Comparison of ENCODE assay signal across 25 cellular contexts in genomic region chr19:29410974-29411615, GRCh38.
DNase-seq lines count a peak whose midpoint lies in the region; ATAC-seq lines count a peak whose summit lies in the region.
"Had no signal": no experiment of that assay in that cellular context is flagged by ENCODE, and none has a peak within 500 bp of the region (broad histone marks: within the 10 kb centered on the region; RNA-seq: fewer than 3 reads in every experiment).

No MANE protein-coding gene starts in this region.

- no peaks in the 10 kb centered on the region for H3K4me1 Mint-ChIP-seq in activated naive CD4-positive, alpha-beta T cell treated with anti-CD3 and anti-CD28 coated beads, Interleukin-2, amount 10 ng/mL, durations not matched to agents 7 days and 5 days
- no peaks in the 10 kb centered on the region for H3K4me1 Mint-ChIP-seq in activated CD8-positive, alpha-beta T cell treated with anti-CD3 and anti-CD28 coated beads, Interleukin-2, amount 10 ng/mL, durations not matched to agents 7 days and 5 days (ENCODE audit: low read depth)
- H3K4me1 Mint-ChIP-seq: neural crest cell; stimulated activated naive CD8-positive, alpha-beta T cell treated with anti-CD3 and anti-CD28 coated beads, Interleukin-15, amount 100 ng/mL, for 72 hours had no signal

- H3K36me3 Mint-ChIP-seq in activated naive CD4-positive, alpha-beta T cell treated with anti-CD3 and anti-CD28 coated beads, Interleukin-2, amount 10 ng/mL, durations not matched to agents 7 days and 5 days, result no peaks in the 10 kb centered on the region
- H3K36me3 Mint-ChIP-seq in activated CD8-positive, alpha-beta T cell treated with anti-CD3 and anti-CD28 coated beads, Interleukin-2, amount 10 ng/mL, durations not matched to agents 7 days and 5 days (ENCODE audit: low read depth), result no peaks in the 10 kb centered on the region

- H3K9me3 Mint-ChIP-seq in activated naive CD4-positive, alpha-beta T cell treated with anti-CD3 and anti-CD28 coated beads, Interleukin-2, amount 10 ng/mL, durations not matched to agents 7 days and 5 days, result no peaks in the 10 kb centered on the region
- H3K9me3 Mint-ChIP-seq in activated CD8-positive, alpha-beta T cell treated with anti-CD3 and anti-CD28 coated beads, Interleukin-2, amount 10 ng/mL, durations not matched to agents 7 days and 5 days (ENCODE audit: insufficient read depth), result no peaks in the 10 kb centered on the region
- H3K9me3 Mint-ChIP-seq: activated CD8-positive, alpha-beta T cell treated with anti-CD3 and anti-CD28 coated beads for 36 hours; dendritic cell treated with granulocyte-macrophage colony-stimulating factor and Interleukin-4, amounts not matched to agents 40 ng/mL and 50 ng/mL, for 4 days; neural crest cell; stimulated activated naive CD8-positive, alpha-beta T cell treated with anti-CD3 and anti-CD28 coated beads, Interleukin-15, amount 100 ng/mL, for 72 hours had no signal

- H3K27me3 Mint-ChIP-seq in activated naive CD4-positive, alpha-beta T cell treated with anti-CD3 and anti-CD28 coated beads, Interleukin-2, amount 10 ng/mL, durations not matched to agents 7 days and 5 days, result peaks cover 11% of the 10 kb centered on the region
- no peaks in the 10 kb centered on the region for H3K27me3 Mint-ChIP-seq in activated CD8-positive, alpha-beta T cell treated with anti-CD3 and anti-CD28 coated beads, Interleukin-2, amount 10 ng/mL, durations not matched to agents 7 days and 5 days (ENCODE audit: low read depth)
- H3K27me3 Mint-ChIP-seq: activated CD8-positive, alpha-beta T cell treated with anti-CD3 and anti-CD28 coated beads for 36 hours had no signal

- CTCF ChIA-PET in activated naive CD4-positive, alpha-beta T cell treated with anti-CD3 and anti-CD28 coated beads, Interleukin-2, amount 10 ng/mL, durations not matched to agents 7 days and 5 days (lab: Charles Lee), result no interaction called here
- CTCF ChIA-PET in activated CD8-positive, alpha-beta T cell treated with anti-CD3 and anti-CD28 coated beads, Interleukin-2, amount 10 ng/mL, durations not matched to agents 7 days and 5 days (lab: Charles Lee), result no interaction called here

- no peak overlapping the region for H3K27ac Mint-ChIP-seq in activated naive CD4-positive, alpha-beta T cell treated with anti-CD3 and anti-CD28 coated beads, Interleukin-2, amount 10 ng/mL, durations not matched to agents 7 days and 5 days
- no peak overlapping the region for H3K27ac Mint-ChIP-seq in activated CD8-positive, alpha-beta T cell treated with anti-CD3 and anti-CD28 coated beads, Interleukin-2, amount 10 ng/mL, durations not matched to agents 7 days and 5 days
- H3K27ac Mint-ChIP-seq: activated CD8-positive, alpha-beta T cell treated with anti-CD3 and anti-CD28 coated beads for 36 hours; dendritic cell treated with granulocyte-macrophage colony-stimulating factor and Interleukin-4, amounts not matched to agents 40 ng/mL and 50 ng/mL, for 4 days; stimulated activated naive CD8-positive, alpha-beta T cell treated with anti-CD3 and anti-CD28 coated beads, Interleukin-15, amount 100 ng/mL, for 72 hours had no signal

- no peak for ATAC-seq in activated CD8-positive, alpha-beta T cell treated with anti-CD3 and anti-CD28 coated beads, Interleukin-2, amount 10 ng/mL, durations not matched to agents 7 days and 5 days
- no peak for ATAC-seq in GM21619 (IDR thresholded peaks at IDR 0.05; ENCODE audit: unreplicated experiment)
- ATAC-seq: activated CD8-positive, alpha-beta T cell treated with anti-CD3 and anti-CD28 coated beads for 36 hours; stimulated activated naive CD8-positive, alpha-beta T cell treated with anti-CD3 and anti-CD28 coated beads, Interleukin-15, amount 100 ng/mL, for 72 hours; upper lobe of right lung had no signal

- H3K4me3 Mint-ChIP-seq in activated naive CD4-positive, alpha-beta T cell treated with anti-CD3 and anti-CD28 coated beads, Interleukin-2, amount 10 ng/mL, durations not matched to agents 7 days and 5 days, result no peak overlapping the region
- no peak overlapping the region for H3K4me3 Mint-ChIP-seq in activated CD8-positive, alpha-beta T cell treated with anti-CD3 and anti-CD28 coated beads, Interleukin-2, amount 10 ng/mL, durations not matched to agents 7 days and 5 days
- H3K4me3 Mint-ChIP-seq: activated CD8-positive, alpha-beta T cell treated with anti-CD3 and anti-CD28 coated beads for 36 hours; dendritic cell treated with granulocyte-macrophage colony-stimulating factor and Interleukin-4, amounts not matched to agents 40 ng/mL and 50 ng/mL, for 4 days; neural crest cell; stimulated activated naive CD8-positive, alpha-beta T cell treated with anti-CD3 and anti-CD28 coated beads, Interleukin-15, amount 100 ng/mL, for 72 hours had no signal

- POLR2A ChIA-PET in activated CD8-positive, alpha-beta T cell treated with anti-CD3 and anti-CD28 coated beads, Interleukin-2, amount 10 ng/mL, durations not matched to agents 7 days and 5 days (lab: Charles Lee), result no interaction called here

- DNase-seq in Ammon's horn (ENCODE audit: low spot score) (peak; percentile 73), NCI-H446 treated with DMSO at 0.1 percent for 48 hours (lab: John Stamatoyannopoulos, UW) (peak; percentile 0), inferior parietal cortex (ENCODE audit: extremely low spot score) (peak; percentile 57), pons (ENCODE audit: low spot score) (peak; percentile 6)
- DNase-seq in activated naive CD4-positive, alpha-beta T cell treated with anti-CD3 and anti-CD28 coated beads, Interleukin-2, amount 10 ng/mL, durations not matched to agents 7 days and 5 days, result no peak
- no peak for DNase-seq in activated CD8-positive, alpha-beta T cell treated with anti-CD3 and anti-CD28 coated beads, Interleukin-2, amount 10 ng/mL, durations not matched to agents 7 days and 5 days
- no peak for DNase-seq in activated CD4-positive, alpha-beta T cell treated with anti-CD3 and anti-CD28 coated beads, Interleukin-2, amount 50 U/mL, for 48 hours
- DNase-seq: ACHN; activated CD8-positive, alpha-beta T cell treated with anti-CD3 and anti-CD28 coated beads for 36 hours; activated gamma-delta T cell treated with Interleukin-2 at 50 U/mL for 16 hours; activated T-cell treated with anti-CD3 and anti-CD28 coated beads, Interleukin-2, amount 50 U/mL, for 1 hour; Calu3; left cardiac atrium; MV-4-11; NCI-H187 treated with DMSO at 0.1 percent for 48 hours; NCI-H226; NCI-H774; retina; stimulated activated CD4-positive, alpha-beta T cell treated with anti-CD3 and anti-CD28 coated beads, Interleukin-12 subunit alpha, Interleukin-12 subunit beta, amount 100 ng/mL, for 4 hours; stimulated activated naive CD8-positive, alpha-beta T cell treated with anti-CD3 and anti-CD28 coated beads, Interleukin-15, amount 100 ng/mL, for 72 hours; T1000; upper lobe of right lung had no signal

Comparison
In these comparisons a context has a peak if more than half of its experiments do, and no peak if none do; other contexts are left out.
1. DNase-seq: peak in Ammon's horn (single experiment), NCI-H446 treated with DMSO at 0.1 percent for 48 hours (single experiment), inferior parietal cortex (single experiment) and pons (single experiment); none in activated naive CD4-positive, alpha-beta T cell treated with anti-CD3 and anti-CD28 coated beads, Interleukin-2, amount 10 ng/mL, durations not matched to agents 7 days and 5 days (single experiment), activated CD8-positive, alpha-beta T cell treated with anti-CD3 and anti-CD28 coated beads, Interleukin-2, amount 10 ng/mL, durations not matched to agents 7 days and 5 days (single experiment) and activated CD4-positive, alpha-beta T cell treated with anti-CD3 and anti-CD28 coated beads, Interleukin-2, amount 50 U/mL, for 48 hours (0 of 2).